ENCODE assay signal across 11 cellular contexts in genomic region chr5:35320029-35320428, GRCh38.
A peak's percentile ranks its signal among the peaks of the same experiment; 100 is the strongest.
DNase-seq lines count a peak whose midpoint lies in the region; ATAC-seq and TF ChIP-seq lines count a peak whose summit lies in the region.
"Had no signal": no experiment of that assay in that cellular context is flagged by ENCODE, and none has a peak within 500 bp of the region (broad histone marks: within the 10 kb centered on the region; RNA-seq: fewer than 3 reads in every experiment).

No MANE protein-coding gene starts in this region.

- no peak overlapping the region for H3K27ac Mint-ChIP-seq in endodermal cell
- H3K27ac Mint-ChIP-seq: T-helper 1 cell treated with Interleukin-12 subunit alpha and Interleukin-12 subunit beta and Interleukin-4 antibody, amounts not matched to agents 30 μg/mL and 1 μg/mL, for 36 hours had no signal

- peaks cover 6% of the 10 kb centered on the region for H3K4me1 Mint-ChIP-seq in endodermal cell

- DNase-seq in endodermal cell: no peak
- DNase-seq in Kasumi-1 (lab: John Stamatoyannopoulos, UW): no peak
- DNase-seq in NCI-H2171 treated with DMSO at 0.1 percent for 48 hours (lab: John Stamatoyannopoulos, UW): no peak
- no peak for DNase-seq in SKM-1 (lab: John Stamatoyannopoulos, UW; ENCODE audit: unreplicated experiment)
- no peak for DNase-seq in medulla oblongata (ENCODE audit: extremely low spot score)

- ATAC-seq in GM18873 (IDR thresholded peaks at IDR 0.05; ENCODE audit: low FRiP score, unreplicated experiment): peak; percentile 14
- ATAC-seq in GM21528 (IDR thresholded peaks at IDR 0.05; ENCODE audit: low FRiP score, unreplicated experiment): peak; percentile 31
- peak; percentile 15 for ATAC-seq in HG03135 (IDR thresholded peaks at IDR 0.05; ENCODE audit: unreplicated experiment)
- ATAC-seq: psoas muscle had no signal

- H3K27me3 ChIP-seq in endodermal cell (ENCODE audit: control insufficient read depth, insufficient read depth, low read length, poor library complexity, severe bottlenecking): no peaks in the 10 kb centered on the region

- H3K4me3 ChIP-seq in endodermal cell (ENCODE audit: low read length): peak overlapping the region; percentile 8
- H3K4me3 ChIP-seq: left ventricle myocardium inferior, psoas muscle had no signal

- peaks cover 39% of the 10 kb centered on the region for H3K9me3 ChIP-seq in endodermal cell (ENCODE audit: control insufficient read depth, low read length)
- H3K9me3 ChIP-seq: left ventricle myocardium inferior, psoas muscle had no signal

- H3K9ac ChIP-seq in endodermal cell (ENCODE audit: extremely low read depth, low read length, poor library complexity, severe bottlenecking): no peak overlapping the region

- peaks cover 14% of the 10 kb centered on the region for H3K9me3 Mint-ChIP-seq in endodermal cell

- H3K27me3 Mint-ChIP-seq in endodermal cell (ENCODE audit: insufficient read depth): no peaks in the 10 kb centered on the region

- 96 to 100% methylated on average over 2 to 3 of the region's 3 CpGs for WGBS in endodermal cell (ENCODE audit: insufficient coverage in 1 of 2, insufficient read length in 1 of 2), 2 experiments

- H3K36me3 Mint-ChIP-seq in endodermal cell (ENCODE audit: low read depth): no peaks in the 10 kb centered on the region

- H3K4me1 ChIP-seq in endodermal cell (ENCODE audit: control insufficient read depth, insufficient read depth, low read length): peaks cover 8% of the 10 kb centered on the region
- H3K4me1 ChIP-seq: left ventricle myocardium inferior, psoas muscle had no signal

- H3K36me3 ChIP-seq in endodermal cell (ENCODE audit: control insufficient read depth, insufficient read depth, low read length): peaks cover 4% of the 10 kb centered on the region
- H3K36me3 ChIP-seq: left ventricle myocardium inferior had no signal

- H3K4me3 Mint-ChIP-seq in endodermal cell: no peak overlapping the region
- H3K4me3 Mint-ChIP-seq: T-helper 1 cell treated with Interleukin-12 subunit alpha and Interleukin-12 subunit beta and Interleukin-4 antibody, amounts not matched to agents 30 μg/mL and 1 μg/mL, for 36 hours had no signal

- no peak for TF ChIP-seq CTCF in endodermal cell (conservative IDR thresholded peaks at IDR 0.05)

- no peak overlapping the region for H3K27ac ChIP-seq in endodermal cell (ENCODE audit: low read depth, low read length)
- H3K27ac ChIP-seq: left ventricle myocardium inferior, psoas muscle had no signal
